1 cellular context compared by ENCODE assay signal in genomic region chr12:53180270-53180930, GRCh38.
TF ChIP-seq lines count a peak whose summit lies in the region.

Gene CSAD (minus strand): TSS chr12:53180925. CDS start chr12:53173470, 7,455 bp downstream.
Gene ZNF740 (plus strand): TSS chr12:53180722. CDS start chr12:53181984, 1,262 bp downstream.

TF ChIP-seq in H1, 55 proteins besides CTCF, POLR2A, EP300 and RAD21:
- TF ChIP-seq SIX5 (IDR thresholded peaks at IDR 0.05; ENCODE audit: low read depth, low read length) (peak; percentile 7; the same call in 1 of the 2 replicates), CTBP2 (IDR thresholded peaks at IDR 0.05; ENCODE audit: borderline replicate concordance, insufficient read depth, insufficient read length, low read length) (no peak), GABPA (IDR thresholded peaks at IDR 0.05; ENCODE audit: borderline replicate concordance, insufficient read depth, low read length) (peak; percentile 88), BCL11A (IDR thresholded peaks at IDR 0.05; ENCODE audit: low read depth in 2 of 2, low read length in 2 of 2) (no peak), RXRA (IDR thresholded peaks at IDR 0.05; ENCODE audit: insufficient read depth, low read depth, low read length) (peak; percentile 37; the same call in 1 of the 2 replicates), ZNF274 (IDR thresholded peaks at IDR 0.05; ENCODE audit: borderline replicate concordance, extremely low read depth, low read length) (no peak), BACH1 (IDR thresholded peaks at IDR 0.05; ENCODE audit: low read length) (no peak), RNF2 (IDR thresholded peaks at IDR 0.05; ENCODE audit: borderline replicate concordance, low read depth, low read length, missing control alignments, poor library complexity, severe bottlenecking) (no peak), KDM1A (IDR thresholded peaks at IDR 0.05; ENCODE audit: borderline replicate concordance, low read length) (no peak), CHD2 (IDR thresholded peaks at IDR 0.05; ENCODE audit: low read length) (no peak; the same call in 1 of the 2 replicates), ASH2L (IDR thresholded peaks at IDR 0.05; ENCODE audit: low read length) (peak; percentile 89), NANOG (IDR thresholded peaks at IDR 0.05; ENCODE audit: insufficient read depth, low read depth, low read length, poor library complexity, severe bottlenecking) (no peak), TAF7 (optimal IDR thresholded peaks at IDR 0.05; ENCODE audit: borderline replicate concordance, low read depth, low read length) (peak; percentile 56), HDAC6 (IDR thresholded peaks at IDR 0.05; ENCODE audit: low read depth, low read length) (no peak), RFX5 (IDR thresholded peaks at IDR 0.05; ENCODE audit: borderline replicate concordance, low read depth, low read length) (no peak), NRF1 (IDR thresholded peaks at IDR 0.05; ENCODE audit: low read depth, low read length) (peak; percentile 75), JUND (IDR thresholded peaks at IDR 0.05; ENCODE audit: low read length) (no peak), KDM4A (IDR thresholded peaks at IDR 0.05; ENCODE audit: low read depth, low read length, severe bottlenecking) (peak; percentile 34), PHF8 (conservative IDR thresholded peaks at IDR 0.05; ENCODE audit: low read depth, low read length) (peak; percentile 70), FOSL1 (IDR thresholded peaks at IDR 0.05; ENCODE audit: insufficient read depth, low read depth, low read length) (no peak), MAX (IDR thresholded peaks at IDR 0.05) (peak; percentile 56), TAF1 (IDR thresholded peaks at IDR 0.05; ENCODE audit: low read depth, low read length) (peak; percentile 14; the same call in 1 of the 2 replicates), HDAC2 (IDR thresholded peaks at IDR 0.05; ENCODE audit: borderline replicate concordance in 1 of 2, low read depth in 2 of 2, low read length in 2 of 2) (0 out of 4 replicates have a peak, but pooled peaks of 1 of the 2 experiments have one; percentile 84), YY1 (IDR thresholded peaks at IDR 0.05; ENCODE audit: low read depth, low read length) (peak; percentile 98), SAP30 (IDR thresholded peaks at IDR 0.05; ENCODE audit: insufficient read depth, insufficient replicate concordance, low read length) (no peak), SP4 (IDR thresholded peaks at IDR 0.05; ENCODE audit: low read length) (0 out of 2 replicates have a peak, but pooled peaks have one; percentile 30), CREB1 (IDR thresholded peaks at IDR 0.05) (peak; percentile 22; the same call in 1 of the 2 replicates), SP2 (IDR thresholded peaks at IDR 0.05; ENCODE audit: low read length) (no peak), JUN (IDR thresholded peaks at IDR 0.05; ENCODE audit: low read depth, low read length) (no peak), TEAD4 (IDR thresholded peaks at IDR 0.05; ENCODE audit: low read depth, low read length) (no peak), EGR1 (IDR thresholded peaks at IDR 0.05; ENCODE audit: borderline replicate concordance, low read depth, low read length) (peak; percentile 97), CHD1 (IDR thresholded peaks at IDR 0.05; ENCODE audit: low read depth, low read length) (no peak), KDM5A (IDR thresholded peaks at IDR 0.05; ENCODE audit: low read length) (no peak), TCF12 (IDR thresholded peaks at IDR 0.05; ENCODE audit: low read depth, low read length) (0 out of 2 replicates have a peak, but pooled peaks have one; percentile 20), POLR2AphosphoS5 (IDR thresholded peaks at IDR 0.05; ENCODE audit: low read depth, low read length) (no peak), SIN3A (conservative IDR thresholded peaks at IDR 0.05 in 1 of 2, IDR thresholded peaks at IDR 0.05 in 1 of 2; ENCODE audit: low read depth in 1 of 2, low read length in 2 of 2) (peak; percentile 70 to 79; a peak in 3 of 4 replicates)
- TF ChIP-seq, protein P1, sequence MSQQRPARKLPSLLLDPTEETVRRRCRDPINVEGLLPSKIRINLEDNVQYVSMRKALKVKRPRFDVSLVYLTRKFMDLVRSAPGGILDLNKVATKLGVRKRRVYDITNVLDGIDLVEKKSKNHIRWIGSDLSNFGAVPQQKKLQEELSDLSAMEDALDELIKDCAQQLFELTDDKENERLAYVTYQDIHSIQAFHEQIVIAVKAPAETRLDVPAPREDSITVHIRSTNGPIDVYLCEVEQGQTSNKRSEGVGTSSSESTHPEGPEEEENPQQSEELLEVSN (IDR thresholded peaks at IDR 0.05), result peak; percentile 68
TF ChIP-seq in H1: peak in this region for 18.
